ENCODE assay signal across 4 cellular contexts in genomic region chr2:48596751-48597150, GRCh38. TPM values are rescaled to one million over a fixed set of nuclear protein-coding genes. Genes with fewer than 3 reads are reported as not detected.
"Had no signal": no experiment of that assay in that cellular context is flagged by ENCODE, and none has a peak within 500 bp of the region (broad histone marks: within the 10 kb centered on the region; RNA-seq: fewer than 3 reads in every experiment).

No MANE protein-coding gene starts in this region.

RNA-seq across cellular contexts. Expression of gene GTF2A1L, which starts 20.9 kb away (rescaled TPM):
- total RNA-seq: HepG2, HT-29, HT1080, IMR-90 had no signal
